ENCODE assay signal across 1 cellular context in the genomic region with DNA sequence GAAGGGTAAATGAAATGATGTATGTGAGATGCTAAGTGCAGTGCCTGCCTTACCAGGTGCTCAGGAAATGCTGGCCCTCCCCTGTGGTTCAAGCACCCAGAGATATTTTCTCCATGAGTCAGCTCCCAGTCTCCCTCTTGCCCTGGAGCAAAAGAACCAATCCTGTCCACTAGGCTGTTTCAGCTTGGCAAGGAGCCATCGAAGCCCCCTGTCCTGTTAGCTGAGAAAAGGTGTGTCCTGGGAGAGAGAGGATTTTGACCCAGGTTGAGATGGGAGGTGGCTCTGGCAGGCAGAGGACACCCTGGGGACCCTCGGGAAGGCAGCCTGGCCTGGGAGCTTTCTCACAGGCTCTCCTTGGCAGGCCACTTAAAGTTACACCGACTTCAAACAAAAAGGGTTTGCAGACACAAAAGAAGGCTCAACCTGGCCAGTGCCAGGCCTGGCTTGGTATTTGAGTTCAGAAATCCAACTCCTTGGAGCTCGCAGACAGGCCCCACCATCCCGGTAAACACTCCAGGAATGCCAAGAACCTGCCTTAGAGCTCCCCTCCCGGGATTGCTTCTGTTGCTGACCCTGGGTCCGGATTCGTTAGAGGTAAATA.
TF ChIP-seq lines count a peak whose summit lies in the region.

No MANE protein-coding gene starts in this region.

TF ChIP-seq in GM23338, 12 proteins besides CTCF, POLR2A, EP300 and RAD21 (continued from another document):
- TF ChIP-seq, protein P1, sequence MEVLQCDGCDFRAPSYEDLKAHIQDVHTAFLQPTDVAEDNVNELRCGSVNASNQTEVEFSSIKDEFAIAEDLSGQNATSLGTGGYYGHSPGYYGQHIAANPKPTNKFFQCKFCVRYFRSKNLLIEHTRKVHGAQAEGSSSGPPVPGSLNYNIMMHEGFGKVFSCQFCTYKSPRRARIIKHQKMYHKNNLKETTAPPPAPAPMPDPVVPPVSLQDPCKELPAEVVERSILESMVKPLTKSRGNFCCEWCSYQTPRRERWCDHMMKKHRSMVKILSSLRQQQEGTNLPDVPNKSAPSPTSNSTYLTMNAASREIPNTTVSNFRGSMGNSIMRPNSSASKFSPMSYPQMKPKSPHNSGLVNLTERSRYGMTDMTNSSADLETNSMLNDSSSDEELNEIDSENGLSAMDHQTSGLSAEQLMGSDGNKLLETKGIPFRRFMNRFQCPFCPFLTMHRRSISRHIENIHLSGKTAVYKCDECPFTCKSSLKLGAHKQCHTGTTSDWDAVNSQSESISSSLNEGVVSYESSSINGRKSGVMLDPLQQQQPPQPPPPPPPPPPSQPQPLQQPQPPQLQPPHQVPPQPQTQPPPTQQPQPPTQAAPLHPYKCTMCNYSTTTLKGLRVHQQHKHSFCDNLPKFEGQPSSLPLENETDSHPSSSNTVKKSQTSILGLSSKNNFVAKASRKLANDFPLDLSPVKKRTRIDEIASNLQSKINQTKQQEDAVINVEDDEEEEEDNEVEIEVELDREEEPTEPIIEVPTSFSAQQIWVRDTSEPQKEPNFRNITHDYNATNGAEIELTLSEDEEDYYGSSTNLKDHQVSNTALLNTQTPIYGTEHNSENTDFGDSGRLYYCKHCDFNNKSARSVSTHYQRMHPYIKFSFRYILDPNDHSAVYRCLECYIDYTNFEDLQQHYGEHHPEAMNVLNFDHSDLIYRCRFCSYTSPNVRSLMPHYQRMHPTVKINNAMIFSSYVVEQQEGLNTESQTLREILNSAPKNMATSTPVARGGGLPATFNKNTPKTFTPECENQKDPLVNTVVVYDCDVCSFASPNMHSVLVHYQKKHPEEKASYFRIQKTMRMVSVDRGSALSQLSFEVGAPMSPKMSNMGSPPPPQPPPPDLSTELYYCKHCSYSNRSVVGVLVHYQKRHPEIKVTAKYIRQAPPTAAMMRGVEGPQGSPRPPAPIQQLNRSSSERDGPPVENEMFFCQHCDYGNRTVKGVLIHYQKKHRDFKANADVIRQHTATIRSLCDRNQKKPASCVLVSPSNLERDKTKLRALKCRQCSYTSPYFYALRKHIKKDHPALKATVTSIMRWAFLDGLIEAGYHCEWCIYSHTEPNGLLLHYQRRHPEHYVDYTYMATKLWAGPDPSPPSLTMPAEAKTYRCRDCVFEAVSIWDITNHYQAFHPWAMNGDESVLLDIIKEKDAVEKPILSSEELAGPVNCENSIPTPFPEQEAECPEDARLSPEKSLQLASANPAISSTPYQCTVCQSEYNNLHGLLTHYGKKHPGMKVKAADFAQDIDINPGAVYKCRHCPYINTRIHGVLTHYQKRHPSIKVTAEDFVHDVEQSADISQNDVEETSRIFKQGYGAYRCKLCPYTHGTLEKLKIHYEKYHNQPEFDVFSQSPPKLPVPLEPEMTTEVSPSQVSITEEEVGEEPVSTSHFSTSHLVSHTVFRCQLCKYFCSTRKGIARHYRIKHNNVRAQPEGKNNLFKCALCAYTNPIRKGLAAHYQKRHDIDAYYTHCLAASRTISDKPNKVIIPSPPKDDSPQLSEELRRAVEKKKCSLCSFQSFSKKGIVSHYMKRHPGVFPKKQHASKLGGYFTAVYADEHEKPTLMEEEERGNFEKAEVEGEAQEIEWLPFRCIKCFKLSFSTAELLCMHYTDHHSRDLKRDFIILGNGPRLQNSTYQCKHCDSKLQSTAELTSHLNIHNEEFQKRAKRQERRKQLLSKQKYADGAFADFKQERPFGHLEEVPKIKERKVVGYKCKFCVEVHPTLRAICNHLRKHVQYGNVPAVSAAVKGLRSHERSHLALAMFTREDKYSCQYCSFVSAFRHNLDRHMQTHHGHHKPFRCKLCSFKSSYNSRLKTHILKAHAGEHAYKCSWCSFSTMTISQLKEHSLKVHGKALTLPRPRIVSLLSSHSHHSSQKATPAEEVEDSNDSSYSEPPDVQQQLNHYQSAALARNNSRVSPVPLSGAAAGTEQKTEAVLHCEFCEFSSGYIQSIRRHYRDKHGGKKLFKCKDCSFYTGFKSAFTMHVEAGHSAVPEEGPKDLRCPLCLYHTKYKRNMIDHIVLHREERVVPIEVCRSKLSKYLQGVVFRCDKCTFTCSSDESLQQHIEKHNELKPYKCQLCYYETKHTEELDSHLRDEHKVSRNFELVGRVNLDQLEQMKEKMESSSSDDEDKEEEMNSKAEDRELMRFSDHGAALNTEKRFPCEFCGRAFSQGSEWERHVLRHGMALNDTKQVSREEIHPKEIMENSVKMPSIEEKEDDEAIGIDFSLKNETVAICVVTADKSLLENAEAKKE (CRISPR knock-in tag; IDR thresholded peaks at IDR 0.05), result no peak
- no peak for TF ChIP-seq ZNF331 (CRISPR knock-in tag; IDR thresholded peaks at IDR 0.05; ENCODE audit: low read depth)
- TF ChIP-seq EZH2phosphoT487 (IDR thresholded peaks at IDR 0.05; ENCODE audit: unreplicated experiment), result no peak
- TF ChIP-seq ZNF114 (CRISPR knock-in tag; IDR thresholded peaks at IDR 0.05), result no peak
- TF ChIP-seq, protein P2, sequence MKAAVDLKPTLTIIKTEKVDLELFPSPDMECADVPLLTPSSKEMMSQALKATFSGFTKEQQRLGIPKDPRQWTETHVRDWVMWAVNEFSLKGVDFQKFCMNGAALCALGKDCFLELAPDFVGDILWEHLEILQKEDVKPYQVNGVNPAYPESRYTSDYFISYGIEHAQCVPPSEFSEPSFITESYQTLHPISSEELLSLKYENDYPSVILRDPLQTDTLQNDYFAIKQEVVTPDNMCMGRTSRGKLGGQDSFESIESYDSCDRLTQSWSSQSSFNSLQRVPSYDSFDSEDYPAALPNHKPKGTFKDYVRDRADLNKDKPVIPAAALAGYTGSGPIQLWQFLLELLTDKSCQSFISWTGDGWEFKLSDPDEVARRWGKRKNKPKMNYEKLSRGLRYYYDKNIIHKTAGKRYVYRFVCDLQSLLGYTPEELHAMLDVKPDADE (IDR thresholded peaks at IDR 0.05), result no peak
- no peak for TF ChIP-seq EZH2 (IDR thresholded peaks at IDR 0.05; ENCODE audit: low read depth, unreplicated experiment)
- TF ChIP-seq JUNB (IDR thresholded peaks at IDR 0.05; ENCODE audit: unreplicated experiment), result no peak
